ENCODE assay signal across 1 cellular context in the genomic region with DNA sequence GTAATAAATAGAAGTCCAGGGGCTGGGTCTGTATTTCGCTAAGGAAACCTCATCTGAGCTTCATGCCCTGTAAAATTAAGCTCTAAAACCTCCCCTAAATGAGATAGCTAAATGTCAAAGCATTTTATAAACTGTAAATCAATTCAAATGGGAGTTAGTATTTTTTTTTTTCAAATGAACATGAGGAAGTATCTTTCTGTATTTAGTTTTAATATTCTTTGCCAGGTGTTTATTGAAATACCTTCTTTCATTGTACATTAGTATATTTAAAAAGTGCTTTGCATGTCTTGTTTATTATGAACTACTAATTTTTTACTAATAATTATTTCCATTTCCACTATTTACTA.
TF ChIP-seq lines count a peak whose summit lies in the region.

No MANE protein-coding gene starts in this region.

TF ChIP-seq in HepG2, 621 proteins besides CTCF, POLR2A, EP300 and RAD21 (continued from another document):
- peak; percentile 58 for TF ChIP-seq SRSF4 (IDR thresholded peaks at IDR 0.05; ENCODE audit: low read depth, low read length, poor library complexity, severe bottlenecking)
- TF ChIP-seq FOXK1 (CRISPR knock-in tag; IDR thresholded peaks at IDR 0.05; ENCODE audit: borderline replicate concordance, low read depth): no peak
- TF ChIP-seq, protein P1, sequence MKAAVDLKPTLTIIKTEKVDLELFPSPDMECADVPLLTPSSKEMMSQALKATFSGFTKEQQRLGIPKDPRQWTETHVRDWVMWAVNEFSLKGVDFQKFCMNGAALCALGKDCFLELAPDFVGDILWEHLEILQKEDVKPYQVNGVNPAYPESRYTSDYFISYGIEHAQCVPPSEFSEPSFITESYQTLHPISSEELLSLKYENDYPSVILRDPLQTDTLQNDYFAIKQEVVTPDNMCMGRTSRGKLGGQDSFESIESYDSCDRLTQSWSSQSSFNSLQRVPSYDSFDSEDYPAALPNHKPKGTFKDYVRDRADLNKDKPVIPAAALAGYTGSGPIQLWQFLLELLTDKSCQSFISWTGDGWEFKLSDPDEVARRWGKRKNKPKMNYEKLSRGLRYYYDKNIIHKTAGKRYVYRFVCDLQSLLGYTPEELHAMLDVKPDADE (CRISPR knock-in tag; IDR thresholded peaks at IDR 0.05): 0 out of 2 replicates have a peak, but pooled peaks have one; percentile 1
- no peak for TF ChIP-seq ERF (CRISPR knock-in tag; IDR thresholded peaks at IDR 0.05)
- TF ChIP-seq CREM (IDR thresholded peaks at IDR 0.05): no peak
- no peak for TF ChIP-seq CREM (CRISPR knock-in tag; IDR thresholded peaks at IDR 0.05)
- TF ChIP-seq ZNF781 (CRISPR knock-in tag; IDR thresholded peaks at IDR 0.05; ENCODE audit: borderline replicate concordance, not compliant biosample characterization): no peak
- no peak for TF ChIP-seq ATF7-NPFF (CRISPR knock-in tag; IDR thresholded peaks at IDR 0.05; ENCODE audit: low read depth)
- TF ChIP-seq NFIB (CRISPR knock-in tag; IDR thresholded peaks at IDR 0.05; ENCODE audit: borderline replicate concordance): no peak
- TF ChIP-seq ATF1 (CRISPR knock-in tag; IDR thresholded peaks at IDR 0.05): 0 out of 2 replicates have a peak, but pooled peaks have one; percentile 40
- TF ChIP-seq ZNF317 (CRISPR knock-in tag; IDR thresholded peaks at IDR 0.05): no peak
- TF ChIP-seq JUNB (CRISPR knock-in tag; IDR thresholded peaks at IDR 0.05; ENCODE audit: borderline replicate concordance): no peak
- no peak for TF ChIP-seq KDM4B (CRISPR knock-in tag; IDR thresholded peaks at IDR 0.05)
- no peak for TF ChIP-seq RARA (CRISPR knock-in tag; IDR thresholded peaks at IDR 0.05)
- TF ChIP-seq ZKSCAN8 (CRISPR knock-in tag; IDR thresholded peaks at IDR 0.05; ENCODE audit: borderline replicate concordance): no peak
- TF ChIP-seq, protein P2, sequence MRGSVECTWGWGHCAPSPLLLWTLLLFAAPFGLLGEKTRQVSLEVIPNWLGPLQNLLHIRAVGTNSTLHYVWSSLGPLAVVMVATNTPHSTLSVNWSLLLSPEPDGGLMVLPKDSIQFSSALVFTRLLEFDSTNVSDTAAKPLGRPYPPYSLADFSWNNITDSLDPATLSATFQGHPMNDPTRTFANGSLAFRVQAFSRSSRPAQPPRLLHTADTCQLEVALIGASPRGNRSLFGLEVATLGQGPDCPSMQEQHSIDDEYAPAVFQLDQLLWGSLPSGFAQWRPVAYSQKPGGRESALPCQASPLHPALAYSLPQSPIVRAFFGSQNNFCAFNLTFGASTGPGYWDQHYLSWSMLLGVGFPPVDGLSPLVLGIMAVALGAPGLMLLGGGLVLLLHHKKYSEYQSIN (CRISPR knock-in tag; IDR thresholded peaks at IDR 0.05; ENCODE audit: borderline replicate concordance): no peak
- TF ChIP-seq ARNTL (CRISPR knock-in tag; IDR thresholded peaks at IDR 0.05): no peak
- no peak for TF ChIP-seq TEAD3 (CRISPR knock-in tag; optimal IDR thresholded peaks at IDR 0.05; ENCODE audit: borderline replicate concordance)
- no peak for TF ChIP-seq PREB (CRISPR knock-in tag; IDR thresholded peaks at IDR 0.05)
- TF ChIP-seq PAX8 (CRISPR knock-in tag; IDR thresholded peaks at IDR 0.05; ENCODE audit: borderline replicate concordance): no peak
- TF ChIP-seq TMF1 (CRISPR knock-in tag; IDR thresholded peaks at IDR 0.05; ENCODE audit: low read depth): no peak
- no peak for TF ChIP-seq CBX1 (IDR thresholded peaks at IDR 0.05; ENCODE audit: low read depth)
- TF ChIP-seq RBFOX2 (IDR thresholded peaks at IDR 0.05; ENCODE audit: low read depth, low read length): peak; percentile 71
- TF ChIP-seq NFRKB (IDR thresholded peaks at IDR 0.05): no peak
- TF ChIP-seq ZNF18 (CRISPR knock-in tag; IDR thresholded peaks at IDR 0.05; ENCODE audit: insufficient replicate concordance): peak; percentile 35
- no peak for TF ChIP-seq SMAD9 (CRISPR knock-in tag; IDR thresholded peaks at IDR 0.05)
- TF ChIP-seq ATM (IDR thresholded peaks at IDR 0.05; ENCODE audit: borderline replicate concordance): no peak
- TF ChIP-seq ZNF124 (CRISPR knock-in tag; IDR thresholded peaks at IDR 0.05): no peak
- no peak for TF ChIP-seq ZNF713 (CRISPR knock-in tag; IDR thresholded peaks at IDR 0.05)
